20 cellular contexts compared by ENCODE assay signal in genomic region chr13:110270507-110270906, GRCh38. TPM values are rescaled to one million over a fixed set of nuclear protein-coding genes. Genes with fewer than 3 reads are reported as not detected.
"Had no signal": no experiment of that assay in that cellular context is flagged by ENCODE, and none has a peak within 500 bp of the region (broad histone marks: within the 10 kb centered on the region; RNA-seq: fewer than 3 reads in every experiment).

No MANE protein-coding gene starts in this region.

- DNase-seq: activated CD4-positive, alpha-beta T cell treated with anti-CD3 and anti-CD28 coated beads for 1 hour; activated CD4-positive, alpha-beta T cell treated with anti-CD3 and anti-CD28 coated beads, Interleukin-2, amount 50 U/mL, for 1 hour; activated effector memory CD4-positive, alpha-beta T cell treated with Interleukin-2 at 50 U/mL for 16 hours; activated naive CD4-positive, alpha-beta T cell treated with anti-CD3 and anti-CD28 coated beads for 36 hours; activated T-cell treated with anti-CD3 and anti-CD28 coated beads, Interleukin-2, amount 50 U/mL, for 72 hours; amygdala; effector CD8-positive, alpha-beta T cell; gastrocnemius medialis; heart right ventricle; left colon; lower lobe of right lung; naive B cell; retina; stimulated activated CD4-positive, alpha-beta T cell treated with anti-CD3 and anti-CD28 coated beads, Interleukin-1b, Interleukin-23, amount 100 ng/mL, for 48 hours; stimulated activated naive CD8-positive, alpha-beta T cell treated with anti-CD3 and anti-CD28 coated beads, Interleukin-15, amount 100 ng/mL, for 72 hours; T-helper 9 cell had no signal

- H3K36me3 Mint-ChIP-seq: naive B cell had no signal

- H3K4me1 Mint-ChIP-seq: naive B cell; stimulated activated naive CD8-positive, alpha-beta T cell treated with anti-CD3 and anti-CD28 coated beads, Interleukin-15, amount 100 ng/mL, for 72 hours had no signal

- H3K4me3 Mint-ChIP-seq: activated naive CD4-positive, alpha-beta T cell treated with anti-CD3 and anti-CD28 coated beads for 36 hours; activated T-cell treated with anti-CD3 and anti-CD28 coated beads, Interleukin-2, amount 50 U/mL, for 72 hours; dendritic cell treated with granulocyte-macrophage colony-stimulating factor and Interleukin-4, amounts not matched to agents 40 ng/mL and 50 ng/mL, for 4 days; naive B cell; stimulated activated naive CD8-positive, alpha-beta T cell treated with anti-CD3 and anti-CD28 coated beads, Interleukin-15, amount 100 ng/mL, for 72 hours; type B pancreatic cell had no signal

- H3K27ac ChIP-seq: gastrocnemius medialis, lower lobe of right lung had no signal

- H3K27ac Mint-ChIP-seq: activated naive CD4-positive, alpha-beta T cell treated with anti-CD3 and anti-CD28 coated beads for 36 hours; activated T-cell treated with anti-CD3 and anti-CD28 coated beads, Interleukin-2, amount 50 U/mL, for 72 hours; dendritic cell treated with granulocyte-macrophage colony-stimulating factor and Interleukin-4, amounts not matched to agents 40 ng/mL and 50 ng/mL, for 4 days; progenitor cell of endocrine pancreas; stimulated activated naive CD8-positive, alpha-beta T cell treated with anti-CD3 and anti-CD28 coated beads, Interleukin-15, amount 100 ng/mL, for 72 hours; type B pancreatic cell had no signal

- H3K9me3 ChIP-seq: gastrocnemius medialis, heart right ventricle, lower lobe of right lung had no signal

- ATAC-seq: activated T-cell treated with anti-CD3 and anti-CD28 coated beads, Interleukin-2, amount 50 U/mL, for 72 hours; esophagus mucosa; gastrocnemius medialis; left colon; lower lobe of right lung; stimulated activated naive CD8-positive, alpha-beta T cell treated with anti-CD3 and anti-CD28 coated beads, Interleukin-15, amount 100 ng/mL, for 72 hours had no signal

- H3K27me3 ChIP-seq: heart right ventricle had no signal

- H3K4me3 ChIP-seq: gastrocnemius medialis, heart right ventricle, lower lobe of right lung had no signal

- H3K9me3 Mint-ChIP-seq: activated naive CD4-positive, alpha-beta T cell treated with anti-CD3 and anti-CD28 coated beads for 36 hours; activated T-cell treated with anti-CD3 and anti-CD28 coated beads, Interleukin-2, amount 50 U/mL, for 72 hours; dendritic cell treated with granulocyte-macrophage colony-stimulating factor and Interleukin-4, amounts not matched to agents 40 ng/mL and 50 ng/mL, for 4 days; naive B cell; stimulated activated naive CD8-positive, alpha-beta T cell treated with anti-CD3 and anti-CD28 coated beads, Interleukin-15, amount 100 ng/mL, for 72 hours; type B pancreatic cell had no signal

- H3K36me3 ChIP-seq: gastrocnemius medialis had no signal

- H3K27me3 Mint-ChIP-seq: progenitor cell of endocrine pancreas had no signal

RNA-seq across cellular contexts. Expression of gene COL4A2, which starts 36.6 kb away (rescaled TPM):
- total RNA-seq: activated naive CD4-positive, alpha-beta T cell treated with anti-CD3 and anti-CD28 coated beads for 36 hours; activated T-cell treated with anti-CD3 and anti-CD28 coated beads, Interleukin-2, amount 50 U/mL, for 72 hours had no signal
